In the genomic region with DNA sequence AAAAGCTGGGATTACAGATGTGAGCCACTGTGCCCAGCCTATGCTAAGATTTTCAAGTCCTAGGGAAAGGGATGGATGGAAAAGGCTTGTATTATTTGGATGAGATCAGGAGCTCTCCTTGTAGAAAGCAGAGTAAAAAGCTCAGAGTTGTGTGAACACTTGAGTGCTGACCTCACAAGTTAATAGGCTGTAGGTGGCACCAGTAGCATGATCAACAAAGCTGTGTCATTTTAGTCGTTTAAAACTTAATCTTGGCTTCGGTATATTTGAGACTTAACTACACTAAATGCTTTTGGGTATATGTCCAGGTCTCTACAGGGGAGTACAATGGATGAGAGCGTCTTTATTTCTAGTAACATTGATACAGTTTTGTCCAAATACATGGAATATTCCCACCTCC, we compare ENCODE assay signal across 14 cellular contexts.
"Had no signal": no experiment of that assay in that cellular context is flagged by ENCODE, and none has a peak within 500 bp of the region (broad histone marks: within the 10 kb centered on the region; RNA-seq: fewer than 3 reads in every experiment).

No MANE protein-coding gene starts in this region.

- H3K9me3 Mint-ChIP-seq: activated naive CD4-positive, alpha-beta T cell treated with anti-CD3 and anti-CD28 coated beads, Interleukin-2, amount 50 U/mL, for 72 hours; activated T-cell treated with anti-CD3 and anti-CD28 coated beads, Interleukin-2, amount 50 U/mL, for 24 hours; neural progenitor cell had no signal

- DNase-seq: activated effector memory CD4-positive, alpha-beta T cell treated with Interleukin-2 at 50 U/mL for 16 hours; activated T-cell treated with anti-CD3 and anti-CD28 coated beads, Interleukin-2, amount 50 U/mL, for 24 hours; amniotic stem cell; body of pancreas; hypothalamus; left colon; posterior cingulate gyrus; T-helper 17 cell had no signal

- H3K27me3 Mint-ChIP-seq: activated T-cell treated with anti-CD3 and anti-CD28 coated beads, Interleukin-2, amount 50 U/mL, for 24 hours; central memory CD8-positive, alpha-beta T cell; T-helper 17 cell had no signal

- H3K36me3 Mint-ChIP-seq: activated naive CD4-positive, alpha-beta T cell treated with anti-CD3 and anti-CD28 coated beads, Interleukin-2, amount 50 U/mL, for 72 hours; neural progenitor cell; stimulated activated effector memory CD8-positive, alpha-beta T cell treated with anti-CD3 and anti-CD28 coated beads, Interleukin-12 subunit alpha, Interleukin-12 subunit beta, amount 100 ng/mL, for 72 hours had no signal

- H3K27ac ChIP-seq: body of pancreas, neural progenitor cell, right atrium auricular region, tibial nerve had no signal

- H3K4me3 Mint-ChIP-seq: activated T-cell treated with anti-CD3 and anti-CD28 coated beads, Interleukin-2, amount 50 U/mL, for 24 hours; central memory CD8-positive, alpha-beta T cell; neural progenitor cell; stimulated activated effector memory CD8-positive, alpha-beta T cell treated with anti-CD3 and anti-CD28 coated beads, Interleukin-12 subunit alpha, Interleukin-12 subunit beta, amount 100 ng/mL, for 72 hours; T-helper 17 cell had no signal

- H3K27ac Mint-ChIP-seq: activated naive CD4-positive, alpha-beta T cell treated with anti-CD3 and anti-CD28 coated beads, Interleukin-2, amount 50 U/mL, for 72 hours; activated T-cell treated with anti-CD3 and anti-CD28 coated beads, Interleukin-2, amount 50 U/mL, for 24 hours; neural progenitor cell; stimulated activated effector memory CD8-positive, alpha-beta T cell treated with anti-CD3 and anti-CD28 coated beads, Interleukin-12 subunit alpha, Interleukin-12 subunit beta, amount 100 ng/mL, for 72 hours; T-helper 17 cell had no signal

- H3K4me1 Mint-ChIP-seq: central memory CD8-positive, alpha-beta T cell; stimulated activated effector memory CD8-positive, alpha-beta T cell treated with anti-CD3 and anti-CD28 coated beads, Interleukin-12 subunit alpha, Interleukin-12 subunit beta, amount 100 ng/mL, for 72 hours; T-helper 17 cell had no signal

- H3K4me3 ChIP-seq: body of pancreas, neural progenitor cell, right atrium auricular region, tibial nerve had no signal

- H3K27me3 ChIP-seq: body of pancreas, neural progenitor cell, right atrium auricular region, tibial nerve had no signal
